Comparison of ENCODE assay signal across 13 cellular contexts in genomic region chr14:102645746-102646440, GRCh38. TPM values are rescaled to one million over a fixed set of nuclear protein-coding genes. Genes with fewer than 3 reads are reported as not detected.
DNase-seq lines count a peak whose midpoint lies in the region; ATAC-seq and TF ChIP-seq lines count a peak whose summit lies in the region.
"Had no signal": no experiment of that assay in that cellular context is flagged by ENCODE, and none has a peak within 500 bp of the region (broad histone marks: within the 10 kb centered on the region; RNA-seq: fewer than 3 reads in every experiment).

No MANE protein-coding gene starts in this region.

- H3K4me1 Mint-ChIP-seq in activated CD4-positive, alpha-beta memory T cell treated with anti-CD3 and anti-CD28 coated beads for 36 hours (ENCODE audit: low read depth): peaks cover 45% of the 10 kb centered on the region
- H3K4me1 Mint-ChIP-seq in activated CD4-positive, alpha-beta memory T cell treated with anti-CD3 and anti-CD28 coated beads, Interleukin-2, amount 10 ng/mL, durations not matched to agents 7 days and 5 days: peaks cover 21% of the 10 kb centered on the region
- H3K4me1 Mint-ChIP-seq in stimulated activated memory B cell treated with anti-CD40 and anti-IgM and Interleukin-4, amounts not matched to agents 10 μg/mL and 1 μg/mL and 100 μg/mL, for 72 hours: peaks cover 82% of the 10 kb centered on the region

- peak overlapping the region; percentile 63 for H3K4me2 ChIP-seq in OCI-LY7 (ENCODE audit: low read length)
- H3K4me2 ChIP-seq: KMS-11 had no signal

- H4K20me1 ChIP-seq in OCI-LY7 (ENCODE audit: insufficient read depth, low read length): peaks cover 17% of the 10 kb centered on the region; the same call in 1 of the 2 replicates

- no peaks in the 10 kb centered on the region for H3K36me3 Mint-ChIP-seq in activated CD4-positive, alpha-beta memory T cell treated with anti-CD3 and anti-CD28 coated beads for 36 hours
- no peaks in the 10 kb centered on the region for H3K36me3 Mint-ChIP-seq in activated CD4-positive, alpha-beta memory T cell treated with anti-CD3 and anti-CD28 coated beads, Interleukin-2, amount 10 ng/mL, durations not matched to agents 7 days and 5 days (ENCODE audit: low read depth)
- H3K36me3 Mint-ChIP-seq in stimulated activated memory B cell treated with anti-CD40 and anti-IgM and Interleukin-4, amounts not matched to agents 10 μg/mL and 1 μg/mL and 100 μg/mL, for 72 hours: no peaks in the 10 kb centered on the region

- peak overlapping the region; percentile 40 for H3K27ac ChIP-seq in OCI-LY7 (ENCODE audit: low read depth, low read length, poor library complexity, severe bottlenecking)
- peak overlapping the region; percentile 47 for H3K27ac ChIP-seq in epithelial cell of prostate
- H3K27ac ChIP-seq in prostate gland: no peak overlapping the region
- H3K27ac ChIP-seq: KMS-11 had no signal

- no peak for DNase-seq in activated CD4-positive, alpha-beta memory T cell treated with anti-CD3 and anti-CD28 coated beads for 36 hours
- no peak for DNase-seq in activated CD4-positive, alpha-beta memory T cell treated with anti-CD3 and anti-CD28 coated beads, Interleukin-2, amount 10 ng/mL, durations not matched to agents 7 days and 5 days
- DNase-seq in OCI-LY7 (ENCODE audit: low spot score) (peak; percentile 32), epithelial cell of prostate (ENCODE audit: low read depth, low spot score) (no peak), prostate gland (ENCODE audit: low spot score) (no peak), mucosa of gallbladder (ENCODE audit: low spot score) (no peak)
- no peak for DNase-seq in activated CD8-positive, alpha-beta memory T cell treated with anti-CD3 and anti-CD28 coated beads, Interleukin-2, amount 50 U/mL, for 48 hours
- DNase-seq: activated CD8-positive, alpha-beta memory T cell treated with anti-CD3 and anti-CD28 coated beads for 24 hours; amygdala; effector memory CD8-positive, alpha-beta T cell had no signal

- no peaks in the 10 kb centered on the region for H3K27me3 ChIP-seq in prostate gland (replicated peaks; ENCODE audit: insufficient read depth)

- no TSS peak for BruUV-seq in OCI-LY7 (replicated peaks; lab: Mats Ljungman, UMichigan)

- CTCF ChIA-PET in activated CD4-positive, alpha-beta memory T cell treated with anti-CD3 and anti-CD28 coated beads for 36 hours (lab: Charles Lee): interaction anchor here (0.8 to 1.7 kb wide), 3 partner anchors 50 to 459 kb away, joined by 3 to 7 read pairs (median 5); no protein-coding TSS in a partner anchor
- CTCF ChIA-PET in activated CD4-positive, alpha-beta memory T cell treated with anti-CD3 and anti-CD28 coated beads, Interleukin-2, amount 10 ng/mL, durations not matched to agents 7 days and 5 days (lab: Charles Lee): interaction anchor here (0.9 to 1.5 kb wide), 4 partner anchors 16 to 121 kb away, joined by 3 to 4 read pairs (median 4); no protein-coding TSS in a partner anchor
- CTCF ChIA-PET in OCI-LY7 (lab: Charles Lee; ENCODE audit: unreplicated experiment): interaction anchor here (1.0 to 1.2 kb wide), 2 partner anchors 9 to 121 kb away, joined by 3 read pairs; no protein-coding TSS in a partner anchor

- H3K79me2 ChIP-seq in OCI-LY7 (ENCODE audit: insufficient read depth, low read depth, low read length): peaks cover 78% of the 10 kb centered on the region

- H3K9me2 ChIP-seq in OCI-LY7 (ENCODE audit: insufficient read depth, low read length): no peaks in the 10 kb centered on the region

- TF ChIP-seq POLR2A in prostate gland (IDR thresholded peaks at IDR 0.05): no peak

- H3K4me1 ChIP-seq in OCI-LY7 (ENCODE audit: insufficient read depth, low read length, poor library complexity, severe bottlenecking) (peaks cover 45% of the 10 kb centered on the region), prostate gland (replicated peaks) (no peaks in the 10 kb centered on the region)

- TF ChIP-seq CTCF in OCI-LY7 (conservative IDR thresholded peaks at IDR 0.05; ENCODE audit: low read length) (no peak), prostate gland (IDR thresholded peaks at IDR 0.05) (no peak)

- H3K4me3 ChIP-seq in OCI-LY7 (ENCODE audit: low read depth, low read length, poor library complexity, severe bottlenecking): peak overlapping the region; percentile 12
- no peak overlapping the region for H3K4me3 ChIP-seq in prostate gland
- H3K4me3 ChIP-seq: skin epidermis had no signal

- WGBS in prostate gland: 83% methylated on average over 2 of the region's 2 CpGs

- H3K9me3 ChIP-seq in OCI-LY7 (ENCODE audit: low read length): no peaks in the 10 kb centered on the region
- no peaks in the 10 kb centered on the region for H3K9me3 ChIP-seq in prostate gland

- H3K27me3 Mint-ChIP-seq in activated CD4-positive, alpha-beta memory T cell treated with anti-CD3 and anti-CD28 coated beads for 36 hours: no peaks in the 10 kb centered on the region
- H3K27me3 Mint-ChIP-seq in activated CD4-positive, alpha-beta memory T cell treated with anti-CD3 and anti-CD28 coated beads, Interleukin-2, amount 10 ng/mL, durations not matched to agents 7 days and 5 days: no peaks in the 10 kb centered on the region
- H3K27me3 Mint-ChIP-seq in stimulated activated memory B cell treated with anti-CD40 and anti-IgM and Interleukin-4, amounts not matched to agents 10 μg/mL and 1 μg/mL and 100 μg/mL, for 72 hours: no peaks in the 10 kb centered on the region
- H3K27me3 Mint-ChIP-seq: effector memory CD8-positive, alpha-beta T cell had no signal

- H3K9me3 Mint-ChIP-seq in activated CD4-positive, alpha-beta memory T cell treated with anti-CD3 and anti-CD28 coated beads for 36 hours: no peaks in the 10 kb centered on the region
- H3K9me3 Mint-ChIP-seq in activated CD4-positive, alpha-beta memory T cell treated with anti-CD3 and anti-CD28 coated beads, Interleukin-2, amount 10 ng/mL, durations not matched to agents 7 days and 5 days: no peaks in the 10 kb centered on the region
- H3K9me3 Mint-ChIP-seq in stimulated activated memory B cell treated with anti-CD40 and anti-IgM and Interleukin-4, amounts not matched to agents 10 μg/mL and 1 μg/mL and 100 μg/mL, for 72 hours: no peaks in the 10 kb centered on the region
- H3K9me3 Mint-ChIP-seq: effector memory CD8-positive, alpha-beta T cell had no signal

- peak overlapping the region; percentile 0 for H3K27ac Mint-ChIP-seq in activated CD4-positive, alpha-beta memory T cell treated with anti-CD3 and anti-CD28 coated beads for 36 hours
- H3K27ac Mint-ChIP-seq in activated CD4-positive, alpha-beta memory T cell treated with anti-CD3 and anti-CD28 coated beads, Interleukin-2, amount 10 ng/mL, durations not matched to agents 7 days and 5 days: no peak overlapping the region
- H3K27ac Mint-ChIP-seq in stimulated activated memory B cell treated with anti-CD40 and anti-IgM and Interleukin-4, amounts not matched to agents 10 μg/mL and 1 μg/mL and 100 μg/mL, for 72 hours: peak overlapping the region; percentile 49

- H3K36me3 ChIP-seq in OCI-LY7 (ENCODE audit: insufficient read depth, low read length): no peaks in the 10 kb centered on the region
- H3K36me3 ChIP-seq in prostate gland: no peaks in the 10 kb centered on the region

- intact Hi-C loops in activated CD4-positive, alpha-beta memory T cell treated with anti-CD3 and anti-CD28 coated beads for 36 hours (cut with micrococcal nuclease): no loop called here
- intact Hi-C loops in OCI-LY7 (cut with micrococcal nuclease; ENCODE audit: unreplicated experiment): loop anchor here (5.0 kb wide), 1 partner anchor 54 kb away; the partner anchor contains the start of gene RCOR1
- intact Hi-C loops in prostate gland (cut with DNase I): no loop called here

- POLR2A ChIA-PET in activated CD4-positive, alpha-beta memory T cell treated with anti-CD3 and anti-CD28 coated beads for 36 hours (lab: Charles Lee): interaction anchor here (1.5 kb wide), 1 partner anchor 12 kb away, joined by 7 read pairs; no protein-coding TSS in a partner anchor
- POLR2A ChIA-PET in activated CD4-positive, alpha-beta memory T cell treated with anti-CD3 and anti-CD28 coated beads, Interleukin-2, amount 10 ng/mL, durations not matched to agents 7 days and 5 days (lab: Charles Lee): no interaction called here
- POLR2A ChIA-PET in OCI-LY7 (lab: Charles Lee): interaction anchor here (0.6 to 1.9 kb wide), 16 partner anchors 10 to 207 kb away, joined by 3 to 9 read pairs (median 3); no protein-coding TSS in a partner anchor

- ATAC-seq in stimulated activated memory B cell treated with anti-CD40 and anti-IgM and Interleukin-4, amounts not matched to agents 10 μg/mL and 1 μg/mL and 100 μg/mL, for 72 hours: no peak
- ATAC-seq: effector memory CD8-positive, alpha-beta T cell had no signal

- H3K4me3 Mint-ChIP-seq in activated CD4-positive, alpha-beta memory T cell treated with anti-CD3 and anti-CD28 coated beads for 36 hours: no peak overlapping the region
- H3K4me3 Mint-ChIP-seq in activated CD4-positive, alpha-beta memory T cell treated with anti-CD3 and anti-CD28 coated beads, Interleukin-2, amount 10 ng/mL, durations not matched to agents 7 days and 5 days: no peak overlapping the region
- H3K4me3 Mint-ChIP-seq in stimulated activated memory B cell treated with anti-CD40 and anti-IgM and Interleukin-4, amounts not matched to agents 10 μg/mL and 1 μg/mL and 100 μg/mL, for 72 hours: no peak overlapping the region
- H3K4me3 Mint-ChIP-seq: effector memory CD8-positive, alpha-beta T cell had no signal

- H2AFZ ChIP-seq in OCI-LY7 (ENCODE audit: low read length): no peak overlapping the region

RNA-seq across cellular contexts. Expression of gene RCOR1, which starts 53.4 kb away (rescaled TPM):
- total RNA-seq in activated CD4-positive, alpha-beta memory T cell treated with anti-CD3 and anti-CD28 coated beads for 36 hours: 10 to 100 TPM; 14.1 to 14.3 TPM
- 10 to 100 TPM; 22.1 to 23.4 TPM for total RNA-seq in activated CD4-positive, alpha-beta memory T cell treated with anti-CD3 and anti-CD28 coated beads, Interleukin-2, amount 10 ng/mL, durations not matched to agents 7 days and 5 days
- 12.1 and 22.0 TPM in 2 replicates for total RNA-seq in OCI-LY7 (2014; rRNA removed; shearing (Covaris generic))
- total RNA-seq in OCI-LY7 (2022): 29.4 and 30.2 TPM in 2 replicates
- total RNA-seq in prostate gland: 10 to 100 TPM; 14.4 to 26.6 TPM
- 28.5 TPM for total RNA-seq in mucosa of gallbladder

Comparison
In these comparisons a context has a peak if more than half of its experiments do, and no peak if none do; other contexts are left out.
1. H3K27ac ChIP-seq: peak in OCI-LY7 (single experiment) and epithelial cell of prostate (single experiment); none in prostate gland (0 of 2).